ENCODE assay signal across 27 cellular contexts in genomic region chr6:80388515-80388914, GRCh38.
"Had no signal": no experiment of that assay in that cellular context is flagged by ENCODE, and none has a peak within 500 bp of the region (broad histone marks: within the 10 kb centered on the region; RNA-seq: fewer than 3 reads in every experiment).

No MANE protein-coding gene starts in this region.

- ATAC-seq: activated CD4-positive, alpha-beta T cell treated with anti-CD3 and anti-CD28 coated beads for 36 hours; activated naive CD4-positive, alpha-beta T cell treated with anti-CD3 and anti-CD28 coated beads, Interleukin-2, amount 50 U/mL, for 72 hours; activated T-cell treated with anti-CD3 and anti-CD28 coated beads, Interleukin-2, amount 50 U/mL, for 72 hours; heart right ventricle; naive thymus-derived CD8-positive, alpha-beta T cell; psoas muscle; stimulated activated effector memory CD8-positive, alpha-beta T cell treated with anti-CD3 and anti-CD28 coated beads, Interleukin-12 subunit alpha, Interleukin-12 subunit beta, amount 100 ng/mL, for 72 hours had no signal

- H3K36me3 ChIP-seq: esophagus muscularis mucosa, heart right ventricle, neural progenitor cell, sigmoid colon, thoracic aorta had no signal

- H3K27me3 ChIP-seq: esophagus muscularis mucosa, heart right ventricle, neural progenitor cell, sigmoid colon had no signal

- H3K4me3 Mint-ChIP-seq: activated CD4-positive, alpha-beta T cell treated with anti-CD3 and anti-CD28 coated beads for 36 hours; activated T-cell treated with anti-CD3 and anti-CD28 coated beads, Interleukin-2, amount 50 U/mL, for 72 hours; central memory CD8-positive, alpha-beta T cell; dendritic cell treated with granulocyte-macrophage colony-stimulating factor and Interleukin-4, amounts not matched to agents 40 ng/mL and 50 ng/mL, for 4 days; endodermal cell; naive thymus-derived CD8-positive, alpha-beta T cell; neural progenitor cell; stimulated activated effector memory CD8-positive, alpha-beta T cell treated with anti-CD3 and anti-CD28 coated beads, Interleukin-12 subunit alpha, Interleukin-12 subunit beta, amount 100 ng/mL, for 72 hours; stimulated activated naive CD8-positive, alpha-beta T cell treated with anti-CD3 and anti-CD28 coated beads, Interleukin-15, Interleukin-2, amounts not matched to agents 100 ng/mL and 50 ng/mL, for 24 hours had no signal

- DNase-seq: activated CD4-positive, alpha-beta T cell treated with anti-CD3 and anti-CD28 coated beads for 36 hours; activated CD4-positive, CD25-positive, alpha-beta regulatory T cell; activated naive CD4-positive, alpha-beta T cell; activated T-cell treated with anti-CD3 and anti-CD28 coated beads for 4 hours; activated T-cell treated with anti-CD3 and anti-CD28 coated beads, Interleukin-2, amount 50 U/mL, for 72 hours; anterior cingulate cortex; endodermal cell; foreskin melanocyte; heart right ventricle; midbrain; naive thymus-derived CD8-positive, alpha-beta T cell; occipital lobe; psoas muscle; sigmoid colon; small intestine; stimulated activated CD4-positive, alpha-beta T cell treated with anti-CD3 and anti-CD28 coated beads, Interleukin-4, amount 100 ng/mL, for 24 hours; trophoblast cell had no signal

- FAIRE-seq: small intestine, urothelium cell line had no signal

- H3K4me1 ChIP-seq: esophagus muscularis mucosa, heart right ventricle, parathyroid adenoma, psoas muscle, sigmoid colon had no signal

- H3K27ac ChIP-seq: esophagus muscularis mucosa, heart right ventricle, neural progenitor cell, parathyroid adenoma, psoas muscle, sigmoid colon, thoracic aorta had no signal

- H3K27me3 Mint-ChIP-seq: activated CD4-positive, alpha-beta T cell treated with anti-CD3 and anti-CD28 coated beads for 36 hours; central memory CD8-positive, alpha-beta T cell; dendritic cell treated with granulocyte-macrophage colony-stimulating factor and Interleukin-4, amounts not matched to agents 40 ng/mL and 50 ng/mL, for 4 days; naive thymus-derived CD8-positive, alpha-beta T cell; stimulated activated naive CD8-positive, alpha-beta T cell treated with anti-CD3 and anti-CD28 coated beads, Interleukin-15, Interleukin-2, amounts not matched to agents 100 ng/mL and 50 ng/mL, for 24 hours had no signal

- H3K4me3 ChIP-seq: esophagus muscularis mucosa, heart right ventricle, neural progenitor cell, psoas muscle, sigmoid colon, thoracic aorta had no signal

- H3K9me3 Mint-ChIP-seq: central memory CD8-positive, alpha-beta T cell; stimulated activated naive CD8-positive, alpha-beta T cell treated with anti-CD3 and anti-CD28 coated beads, Interleukin-15, Interleukin-2, amounts not matched to agents 100 ng/mL and 50 ng/mL, for 24 hours had no signal

- H3K27ac Mint-ChIP-seq: activated CD4-positive, alpha-beta T cell treated with anti-CD3 and anti-CD28 coated beads for 36 hours; activated naive CD4-positive, alpha-beta T cell treated with anti-CD3 and anti-CD28 coated beads, Interleukin-2, amount 50 U/mL, for 72 hours; activated T-cell treated with anti-CD3 and anti-CD28 coated beads, Interleukin-2, amount 50 U/mL, for 72 hours; dendritic cell treated with granulocyte-macrophage colony-stimulating factor and Interleukin-4, amounts not matched to agents 40 ng/mL and 50 ng/mL, for 4 days; endodermal cell; neural progenitor cell; stimulated activated effector memory CD8-positive, alpha-beta T cell treated with anti-CD3 and anti-CD28 coated beads, Interleukin-12 subunit alpha, Interleukin-12 subunit beta, amount 100 ng/mL, for 72 hours; stimulated activated naive CD8-positive, alpha-beta T cell treated with anti-CD3 and anti-CD28 coated beads, Interleukin-15, Interleukin-2, amounts not matched to agents 100 ng/mL and 50 ng/mL, for 24 hours had no signal

- H3K36me3 Mint-ChIP-seq: stimulated activated effector memory CD8-positive, alpha-beta T cell treated with anti-CD3 and anti-CD28 coated beads, Interleukin-12 subunit alpha, Interleukin-12 subunit beta, amount 100 ng/mL, for 72 hours had no signal

- H3K4me1 Mint-ChIP-seq: activated CD4-positive, alpha-beta T cell treated with anti-CD3 and anti-CD28 coated beads for 36 hours; central memory CD8-positive, alpha-beta T cell; naive thymus-derived CD8-positive, alpha-beta T cell; stimulated activated effector memory CD8-positive, alpha-beta T cell treated with anti-CD3 and anti-CD28 coated beads, Interleukin-12 subunit alpha, Interleukin-12 subunit beta, amount 100 ng/mL, for 72 hours had no signal

- H3K9me3 ChIP-seq: esophagus muscularis mucosa, psoas muscle, sigmoid colon, thoracic aorta had no signal
